In the genomic region with DNA sequence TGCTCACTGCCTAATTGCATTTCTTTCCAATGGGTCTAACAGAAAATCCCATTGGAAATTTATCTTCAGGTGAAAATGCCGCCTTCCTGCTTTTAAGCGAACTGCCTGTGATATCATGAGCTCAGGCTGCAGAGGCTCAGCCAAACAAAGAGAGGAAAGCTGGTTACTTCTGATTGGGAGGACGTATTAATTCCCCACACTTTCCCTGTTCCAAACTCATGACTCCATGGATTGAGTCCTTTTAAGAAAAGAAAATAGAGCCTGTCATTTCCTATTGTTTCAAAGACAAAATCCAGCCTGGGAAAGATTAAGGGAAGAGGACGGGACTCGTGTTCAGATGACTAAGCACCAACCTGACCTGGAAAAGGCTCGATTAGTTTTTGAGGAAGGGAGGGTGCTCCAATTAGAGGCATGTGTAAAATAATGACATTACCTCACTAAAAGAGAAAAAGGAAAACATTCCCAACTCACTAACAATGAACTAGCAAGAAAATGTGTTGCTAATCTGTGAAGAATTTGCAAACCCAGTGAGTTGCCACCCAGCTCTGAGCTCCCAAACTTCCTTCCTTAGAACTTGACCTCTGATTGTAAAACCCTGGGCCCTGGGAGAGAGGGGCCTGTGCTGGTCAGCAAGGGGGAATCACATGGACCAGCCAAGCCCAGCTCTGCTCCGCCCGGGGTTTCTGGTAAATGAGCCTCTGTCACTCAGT, we compare ENCODE assay signal across 11 cellular contexts.
DNase-seq lines count a peak whose midpoint lies in the region; ATAC-seq, FAIRE-seq and TF ChIP-seq lines count a peak whose summit lies in the region.
"Had no signal": no experiment of that assay in that cellular context is flagged by ENCODE, and none has a peak within 500 bp of the region (broad histone marks: within the 10 kb centered on the region; RNA-seq: fewer than 3 reads in every experiment).

No MANE protein-coding gene starts in this region.

- no peaks in the 10 kb centered on the region for H4K20me1 ChIP-seq in HepG2 (ENCODE audit: insufficient read depth, low read length)

- no peak for TF ChIP-seq EP300 in HepG2 (IDR thresholded peaks at IDR 0.05; ENCODE audit: low read depth in 2 of 2, low read length in 2 of 2)
- TF ChIP-seq EP300 in HepG2 (CRISPR knock-in tag; IDR thresholded peaks at IDR 0.05; ENCODE audit: borderline replicate concordance) = no peak

- H2BK15ac ChIP-seq in mesenchymal stem cell (ENCODE audit: low read depth, poor library complexity, severe bottlenecking) = no peak overlapping the region

- H3K4me1 ChIP-seq in liver (ENCODE audit: control insufficient read depth in 4 of 4, insufficient read depth in 4 of 4, low read length in 3 of 4) (no peaks in the 10 kb centered on the region), HepG2 (ENCODE audit: insufficient read depth, low read length) (peaks cover 35% of the 10 kb centered on the region), mesenchymal stem cell (ENCODE audit: control insufficient read depth, insufficient read depth, low read depth, low read length) (peaks cover 2% of the 10 kb centered on the region)

- WGBS in liver = 85% methylated on average over 8 of the region's 8 CpGs
- WGBS in HepG2 (ENCODE audit: low lambda C conversion rate) = 74% methylated on average over 8 of the region's 8 CpGs
- 82% methylated on average over 4 of the region's 8 CpGs for WGBS in mesenchymal stem cell

- no peak for FAIRE-seq in HepG2 (lab: Jason Lieb, UNC)
- FAIRE-seq: A549 had no signal

- in situ Hi-C loops in HepG2 (cut with HindIII; ENCODE audit: extremely low pct_ligation_motif_present, low pct_unique_long_range_greater_than_20kb) = no loop called here

- H3K79me1 ChIP-seq in mesenchymal stem cell (replicated peaks; ENCODE audit: low read length, poor library complexity, severe bottlenecking) = no peaks in the 10 kb centered on the region

- POLR2A ChIA-PET in HepG2 (lab: Yijun Ruan, JAX) = no interaction called here

- H3K4me3 Mint-ChIP-seq in endothelial cell (ENCODE audit: unreplicated experiment) = no peak overlapping the region

- no peak overlapping the region for H3K4me3 ChIP-seq in liver (ENCODE audit: low read depth in 1 of 3, low read length in 3 of 3)
- H3K4me3 ChIP-seq in HepG2 (replicated peaks in 1 of 3; ENCODE audit: insufficient read depth in 1 of 3, low read depth in 2 of 3, low read length in 3 of 3) = no peak overlapping the region
- no peak overlapping the region for H3K4me3 ChIP-seq in mesenchymal stem cell (ENCODE audit: insufficient read depth in 1 of 2, low read depth in 1 of 2, low read length in 2 of 2)
- H3K4me3 ChIP-seq: A549 had no signal

- H3K27ac ChIP-seq in liver (ENCODE audit: low read depth in 1 of 2, low read length in 2 of 2) (peak overlapping the region; percentile 53 to 67), HepG2 (ENCODE audit: extremely low read length, insufficient read depth, low read length) (no peak overlapping the region), mesenchymal stem cell (ENCODE audit: low read length, poor library complexity, severe bottlenecking) (peak overlapping the region; percentile 46)

- no peaks in the 10 kb centered on the region for H3K79me2 ChIP-seq in HepG2 (ENCODE audit: insufficient read depth, low read length)

- no peak overlapping the region for H3K14ac ChIP-seq in mesenchymal stem cell (ENCODE audit: low read length in 2 of 2)

- H2AK5ac ChIP-seq in mesenchymal stem cell (ENCODE audit: low read length, severe bottlenecking) = no peak overlapping the region

- CTCF ChIA-PET in HepG2 (lab: Yijun Ruan, JAX; ENCODE audit: low intra/inter-chr PET ratio, low total read pairs) = no interaction called here

- no TSS peak for BruUV-seq in HepG2 (replicated peaks; lab: Mats Ljungman, UMichigan)

- no peak for TF ChIP-seq POLR2A in HepG2 (IDR thresholded peaks at IDR 0.05; ENCODE audit: insufficient read depth in 1 of 2, low read depth in 2 of 2, low read length in 2 of 2)

- DNase-seq in HepG2 (ENCODE audit: low spot score) (no peak), endothelial cell (ENCODE audit: low spot score) (peak; percentile 38), mesenchymal stem cell (peak; percentile 24), middle frontal gyrus (ENCODE audit: extremely low spot score, low spot score) (no peak), MV-4-11 (lab: John Stamatoyannopoulos, UW) (no peak)
- DNase-seq: activated T-cell treated with anti-CD3 and anti-CD28 coated beads, Interleukin-2, amount 50 U/mL, for 1 hour; NCI-H146 had no signal

- no peak overlapping the region for H2BK120ac ChIP-seq in mesenchymal stem cell (ENCODE audit: low read depth, low read length)

- no peak overlapping the region for H3K23ac ChIP-seq in mesenchymal stem cell (ENCODE audit: low read length in 2 of 2)

- H3K27me3 Mint-ChIP-seq in endothelial cell (ENCODE audit: unreplicated experiment) = peaks cover 2% of the 10 kb centered on the region

- H4K8ac ChIP-seq in mesenchymal stem cell (ENCODE audit: low read length) = no peak overlapping the region

- no peak overlapping the region for H3K4ac ChIP-seq in mesenchymal stem cell (ENCODE audit: low read depth in 1 of 2, low read length in 2 of 2)

- no peak overlapping the region for H2BK5ac ChIP-seq in mesenchymal stem cell (ENCODE audit: low read depth, low read length, poor library complexity, severe bottlenecking)

- H2AFZ ChIP-seq in HepG2 (ENCODE audit: low read length) (no peak overlapping the region), mesenchymal stem cell (ENCODE audit: low read depth, low read length) (no peak overlapping the region)

- H3K4me2 ChIP-seq in HepG2 (ENCODE audit: low read depth, low read length) (no peak overlapping the region), mesenchymal stem cell (ENCODE audit: low read length, poor library complexity, severe bottlenecking) (no peak overlapping the region)
- H3K4me2 ChIP-seq: A549 had no signal

- TF ChIP-seq RAD21 in liver (IDR thresholded peaks at IDR 0.05) = no peak
- no peak for TF ChIP-seq RAD21 in HepG2 (CRISPR knock-in tag; IDR thresholded peaks at IDR 0.05)

- no peak overlapping the region for H4K91ac ChIP-seq in mesenchymal stem cell (ENCODE audit: low read length)

- intact Hi-C loops in HepG2 (cut with micrococcal nuclease; ENCODE audit: unreplicated experiment) = loop anchor here (10.0 kb wide), 1 partner anchor 81 kb away; no protein-coding TSS in a partner anchor

- no peak overlapping the region for H2BK12ac ChIP-seq in mesenchymal stem cell (ENCODE audit: low read length in 2 of 2)

- no peaks in the 10 kb centered on the region for H3K27me3 ChIP-seq in liver (ENCODE audit: control insufficient read depth in 4 of 4, insufficient read depth in 4 of 4, low read length in 3 of 4)
- no peaks in the 10 kb centered on the region for H3K27me3 ChIP-seq in HepG2 (ENCODE audit: control insufficient read depth in 1 of 2, insufficient read depth in 2 of 2, low read length in 2 of 2)
- H3K27me3 ChIP-seq in mesenchymal stem cell (ENCODE audit: control insufficient read depth in 1 of 2, insufficient read depth in 1 of 2, low read length in 2 of 2) = no peaks in the 10 kb centered on the region

- TF ChIP-seq CTCF in liver (IDR thresholded peaks at IDR 0.05; ENCODE audit: low read depth, low read length, missing input control) = no peak
- no peak for TF ChIP-seq CTCF in HepG2 (CRISPR knock-in tag; IDR thresholded peaks at IDR 0.05)
- no peak for TF ChIP-seq CTCF in endothelial cell (IDR thresholded peaks at IDR 0.05; ENCODE audit: unreplicated experiment)

- H3K36me3 Mint-ChIP-seq in endothelial cell (ENCODE audit: low read depth, unreplicated experiment) = peaks cover under 1% of the 10 kb centered on the region

- H3K36me3 ChIP-seq in liver (ENCODE audit: control insufficient read depth in 4 of 4, insufficient read depth in 3 of 4, low read depth in 1 of 4, low read length in 3 of 4) (no peaks in the 10 kb centered on the region), HepG2 (replicated peaks in 1 of 2; ENCODE audit: control insufficient read depth in 1 of 2, insufficient read depth in 2 of 2, low read length in 2 of 2) (no peaks in the 10 kb centered on the region), mesenchymal stem cell (ENCODE audit: control insufficient read depth in 1 of 2, insufficient read depth in 2 of 2, low read depth in 1 of 2, low read length in 2 of 2) (no peaks in the 10 kb centered on the region)

- peak overlapping the region; percentile 96 for H3K27ac Mint-ChIP-seq in endothelial cell (ENCODE audit: unreplicated experiment)

- no peak overlapping the region for H3K18ac ChIP-seq in mesenchymal stem cell (ENCODE audit: low read depth in 1 of 2, low read length in 2 of 2)

- H3K9me3 ChIP-seq in liver (ENCODE audit: control insufficient read depth in 4 of 4, low read length in 3 of 4) (no peaks in the 10 kb centered on the region), HepG2 (ENCODE audit: low read length) (no peaks in the 10 kb centered on the region), mesenchymal stem cell (ENCODE audit: control insufficient read depth, low read length) (peaks cover 2% of the 10 kb centered on the region)
- H3K9me3 ChIP-seq: A549 had no signal

- H3K9ac ChIP-seq in liver (ENCODE audit: low read depth in 1 of 2, low read length in 2 of 2) (no peak overlapping the region), HepG2 (ENCODE audit: insufficient read depth, low read depth, low read length) (no peak overlapping the region), mesenchymal stem cell (ENCODE audit: low read length) (peak overlapping the region; percentile 82)

- H3K9me3 Mint-ChIP-seq in endothelial cell (ENCODE audit: unreplicated experiment) = no peaks in the 10 kb centered on the region

- no peak for ATAC-seq in HepG2
- no peak for ATAC-seq in GM18907 (IDR thresholded peaks at IDR 0.05; ENCODE audit: unreplicated experiment)
- no peak for ATAC-seq in GM19467 (IDR thresholded peaks at IDR 0.05; ENCODE audit: unreplicated experiment)
- ATAC-seq: A549 had no signal

- H3K4me1 Mint-ChIP-seq in endothelial cell (ENCODE audit: unreplicated experiment) = peaks cover 39% of the 10 kb centered on the region

TF ChIP-seq in liver, 16 proteins besides CTCF, POLR2A, EP300 and RAD21 (continues in another document):
- TF ChIP-seq, protein P1, sequence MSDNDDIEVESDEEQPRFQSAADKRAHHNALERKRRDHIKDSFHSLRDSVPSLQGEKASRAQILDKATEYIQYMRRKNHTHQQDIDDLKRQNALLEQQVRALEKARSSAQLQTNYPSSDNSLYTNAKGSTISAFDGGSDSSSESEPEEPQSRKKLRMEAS (IDR thresholded peaks at IDR 0.05) = no peak
- TF ChIP-seq, protein P2, sequence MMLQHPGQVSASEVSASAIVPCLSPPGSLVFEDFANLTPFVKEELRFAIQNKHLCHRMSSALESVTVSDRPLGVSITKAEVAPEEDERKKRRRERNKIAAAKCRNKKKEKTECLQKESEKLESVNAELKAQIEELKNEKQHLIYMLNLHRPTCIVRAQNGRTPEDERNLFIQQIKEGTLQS (IDR thresholded peaks at IDR 0.05) = no peak

TF ChIP-seq in HepG2, 621 proteins besides CTCF, POLR2A, EP300 and RAD21 (continues in another document):
- TF ChIP-seq, protein P3, sequence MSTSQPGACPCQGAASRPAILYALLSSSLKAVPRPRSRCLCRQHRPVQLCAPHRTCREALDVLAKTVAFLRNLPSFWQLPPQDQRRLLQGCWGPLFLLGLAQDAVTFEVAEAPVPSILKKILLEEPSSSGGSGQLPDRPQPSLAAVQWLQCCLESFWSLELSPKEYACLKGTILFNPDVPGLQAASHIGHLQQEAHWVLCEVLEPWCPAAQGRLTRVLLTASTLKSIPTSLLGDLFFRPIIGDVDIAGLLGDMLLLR (CRISPR knock-in tag; IDR thresholded peaks at IDR 0.05) = no peak
- TF ChIP-seq YY1 (IDR thresholded peaks at IDR 0.05; ENCODE audit: insufficient read depth, insufficient replicate concordance, low read depth, low read length) = no peak

Comparison
In these comparisons a context has a peak if more than half of its experiments do, and no peak if none do; other contexts are left out.
1. DNase-seq: peak in endothelial cell (single experiment) and mesenchymal stem cell (single experiment); none in HepG2 (single experiment), middle frontal gyrus (single experiment) and MV-4-11 (single experiment).